8 cellular contexts compared by ENCODE assay signal in genomic region chr11:35943294-35943693, GRCh38. TPM values are rescaled to one million over a fixed set of nuclear protein-coding genes. Genes with fewer than 3 reads are reported as not detected.
DNase-seq lines count a peak whose midpoint lies in the region; ATAC-seq, FAIRE-seq and TF ChIP-seq lines count a peak whose summit lies in the region.

No MANE protein-coding gene starts in this region.

- peaks cover 26% of the 10 kb centered on the region for H3K79me2 ChIP-seq in astrocyte (ENCODE audit: insufficient read depth, low read length)

- no peaks in the 10 kb centered on the region for H3K36me3 Mint-ChIP-seq in activated naive CD4-positive, alpha-beta T cell treated with anti-CD3 and anti-CD28 coated beads for 36 hours (ENCODE audit: low read depth)
- H3K36me3 Mint-ChIP-seq in astrocyte (ENCODE audit: low read depth, unreplicated experiment): peaks cover 2% of the 10 kb centered on the region
- H3K36me3 Mint-ChIP-seq in memory B cell: no peaks in the 10 kb centered on the region
- no peaks in the 10 kb centered on the region for H3K36me3 Mint-ChIP-seq in type B pancreatic cell

- H3K27ac ChIP-seq in astrocyte (ENCODE audit: low read depth, low read length): peak overlapping the region; percentile 59

- peaks cover 12% of the 10 kb centered on the region for H3K4me1 ChIP-seq in astrocyte (ENCODE audit: insufficient read depth, low read length)

- H3K4me2 ChIP-seq in astrocyte (ENCODE audit: low read length): peak overlapping the region; percentile 93

- H3K4me1 Mint-ChIP-seq in activated naive CD4-positive, alpha-beta T cell treated with anti-CD3 and anti-CD28 coated beads for 36 hours (ENCODE audit: low read depth): peaks cover 9% of the 10 kb centered on the region
- H3K4me1 Mint-ChIP-seq in astrocyte (ENCODE audit: low read depth, unreplicated experiment) (peaks cover 14% of the 10 kb centered on the region), memory B cell (peaks cover 3% of the 10 kb centered on the region), type B pancreatic cell (ENCODE audit: unreplicated experiment) (peaks cover 37% of the 10 kb centered on the region)

- no peaks in the 10 kb centered on the region for H3K9me3 Mint-ChIP-seq in activated naive CD4-positive, alpha-beta T cell treated with anti-CD3 and anti-CD28 coated beads for 36 hours
- H3K9me3 Mint-ChIP-seq in astrocyte (ENCODE audit: unreplicated experiment) (no peaks in the 10 kb centered on the region), memory B cell (no peaks in the 10 kb centered on the region), type B pancreatic cell (no peaks in the 10 kb centered on the region)

- H3K27me3 Mint-ChIP-seq in activated naive CD4-positive, alpha-beta T cell treated with anti-CD3 and anti-CD28 coated beads for 36 hours (ENCODE audit: low read depth): peaks cover 42% of the 10 kb centered on the region
- no peaks in the 10 kb centered on the region for H3K27me3 Mint-ChIP-seq in astrocyte (ENCODE audit: low read depth, unreplicated experiment)
- H3K27me3 Mint-ChIP-seq in memory B cell: peaks cover 13% of the 10 kb centered on the region
- H3K27me3 Mint-ChIP-seq in type B pancreatic cell: peaks cover 32% of the 10 kb centered on the region

- ATAC-seq in memory B cell (ENCODE audit: low read depth) (no peak), HG03354 (IDR thresholded peaks at IDR 0.05; ENCODE audit: poor library complexity, severe bottlenecking, unreplicated experiment) (no peak), GM21619 (IDR thresholded peaks at IDR 0.05; ENCODE audit: unreplicated experiment) (no peak)

- no peak for FAIRE-seq in astrocyte (lab: Jason Lieb, UNC)

- peak overlapping the region; percentile 63 for H3K4me3 ChIP-seq in astrocyte (ENCODE audit: insufficient read depth, low read depth, low read length)

- H2AFZ ChIP-seq in astrocyte (ENCODE audit: low read depth, low read length): peak overlapping the region; percentile 83

- TF ChIP-seq CTCF in astrocyte (IDR thresholded peaks at IDR 0.05; ENCODE audit: insufficient read depth, low read depth, low read length) (no peak), type B pancreatic cell (conservative IDR thresholded peaks at IDR 0.05) (no peak)

- CTCF ChIA-PET in activated naive CD4-positive, alpha-beta T cell treated with anti-CD3 and anti-CD28 coated beads for 36 hours (lab: Charles Lee): interaction anchor here (0.6 kb wide), 1 partner anchor 796 kb away, joined by 4 read pairs; no protein-coding TSS in a partner anchor

- H3K36me3 ChIP-seq in astrocyte (ENCODE audit: insufficient read depth, low read length): no peaks in the 10 kb centered on the region

- H3K4me3 Mint-ChIP-seq in activated naive CD4-positive, alpha-beta T cell treated with anti-CD3 and anti-CD28 coated beads for 36 hours: peak overlapping the region; percentile 74
- H3K4me3 Mint-ChIP-seq in astrocyte (ENCODE audit: unreplicated experiment) (peak overlapping the region; percentile 89), memory B cell (peak overlapping the region; percentile 77), type B pancreatic cell (peak overlapping the region; percentile 88)

- peaks cover 19% of the 10 kb centered on the region for H4K20me1 ChIP-seq in astrocyte (ENCODE audit: insufficient read depth, low read length)

- no peaks in the 10 kb centered on the region for H3K9me3 ChIP-seq in astrocyte (ENCODE audit: insufficient read depth, low read depth, low read length)

- DNase-seq in activated naive CD4-positive, alpha-beta T cell treated with anti-CD3 and anti-CD28 coated beads for 36 hours: no peak
- DNase-seq in activated naive CD4-positive, alpha-beta T cell treated with Interleukin-2 at 50 U/mL for 16 hours: no peak
- DNase-seq in astrocyte (ENCODE audit: low read depth): no peak
- DNase-seq in memory B cell (ENCODE audit: low spot score in 2 of 2): no peak
- no peak for DNase-seq in type B pancreatic cell (ENCODE audit: extremely low spot score, unreplicated experiment)
- DNase-seq in NCI-H345 (lab: John Stamatoyannopoulos, UW): no peak

- no peaks in the 10 kb centered on the region for H3K27me3 ChIP-seq in astrocyte (ENCODE audit: insufficient read depth, low read length)

- peak overlapping the region; percentile 83 for H3K9ac ChIP-seq in astrocyte (ENCODE audit: low read length)

- intact Hi-C loops in activated naive CD4-positive, alpha-beta T cell treated with anti-CD3 and anti-CD28 coated beads for 36 hours (cut with micrococcal nuclease): loop anchor here (5.0 to 10.0 kb wide), 2 partner anchors 326 to 562 kb away; partner anchors contain the start of gene FJX1

- H3K27ac Mint-ChIP-seq in activated naive CD4-positive, alpha-beta T cell treated with anti-CD3 and anti-CD28 coated beads for 36 hours: no peak overlapping the region
- H3K27ac Mint-ChIP-seq in astrocyte (ENCODE audit: unreplicated experiment) (peak overlapping the region; percentile 83), memory B cell (no peak overlapping the region), type B pancreatic cell (peak overlapping the region; percentile 80)

RNA-seq across cellular contexts. Expression of gene LDLRAD3, which starts 0.6 kb away (rescaled TPM):
- under 1 TPM; 0.17 to 0.22 TPM for total RNA-seq in activated naive CD4-positive, alpha-beta T cell treated with anti-CD3 and anti-CD28 coated beads for 36 hours
- total RNA-seq in astrocyte: 14.9 and 15.8 TPM in 2 replicates
- total RNA-seq in type B pancreatic cell (ENCODE audit: low replicate concordance): 3.0 and 20.7 TPM in 2 replicates

Comparison
In these comparisons a context has a peak if more than half of its experiments do, and no peak if none do; other contexts are left out.
1. H3K27ac Mint-ChIP-seq: peak in astrocyte (single experiment) and type B pancreatic cell (single experiment); none in activated naive CD4-positive, alpha-beta T cell treated with anti-CD3 and anti-CD28 coated beads for 36 hours (single experiment) and memory B cell (single experiment).
2. Peak in every context shown above with its lines, with median percentiles within 50 percentile points of each other: H3K4me3 Mint-ChIP-seq.